Comparison of ENCODE assay signal across 12 cellular contexts in the genomic region with DNA sequence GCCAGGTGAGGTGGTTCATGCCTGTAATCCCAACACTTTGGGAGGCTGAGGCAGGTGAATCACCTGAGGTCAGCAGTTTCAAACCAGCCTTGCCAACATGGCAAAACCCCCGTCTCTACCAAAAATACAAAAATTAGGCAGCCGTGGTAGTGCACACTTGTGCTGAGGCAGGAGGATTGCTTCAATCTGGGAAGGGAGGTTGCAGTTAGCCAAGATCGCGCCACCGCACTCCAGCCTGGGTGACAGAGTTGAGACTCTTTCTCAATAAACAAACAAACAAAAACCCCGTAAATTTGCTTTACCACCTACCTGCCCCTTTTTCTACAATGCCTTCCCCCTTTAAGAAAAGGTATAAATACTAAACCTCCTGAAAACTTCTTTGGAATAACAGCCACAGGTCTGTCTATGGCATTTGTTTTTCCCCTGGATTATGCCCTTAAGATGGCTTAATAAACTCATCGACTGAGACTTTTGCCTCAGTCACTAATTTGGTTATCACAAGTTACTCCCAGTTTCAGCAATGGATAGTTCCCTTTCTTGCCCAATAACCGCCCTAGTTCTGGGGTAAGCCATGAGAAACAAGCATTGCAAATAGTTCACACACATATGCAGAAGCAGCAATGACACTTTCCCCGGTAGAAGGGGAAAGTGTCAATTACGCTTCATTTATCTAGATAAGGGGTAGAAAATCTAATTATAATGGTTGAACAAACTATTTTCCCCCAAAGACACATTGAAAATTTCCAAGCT. TPM values are rescaled to one million over a fixed set of nuclear protein-coding genes. Genes with fewer than 3 reads are reported as not detected.
DNase-seq lines count a peak whose midpoint lies in the region; ATAC-seq and TF ChIP-seq lines count a peak whose summit lies in the region.
"Had no signal": no experiment of that assay in that cellular context is flagged by ENCODE, and none has a peak within 500 bp of the region (broad histone marks: within the 10 kb centered on the region; RNA-seq: fewer than 3 reads in every experiment).

No MANE protein-coding gene starts in this region.

- H3K27ac Mint-ChIP-seq in CD4-positive, alpha-beta memory T cell = peak overlapping the region in 6 of 7 donors; percentile 7 to 79 (median 34)
- H3K27ac Mint-ChIP-seq: activated CD4-positive, alpha-beta T cell treated with anti-CD3 and anti-CD28 coated beads for 36 hours had no signal

- peaks cover 0 to 5% (median 0%) of the 10 kb centered on the region in 8 donors for H3K9me3 Mint-ChIP-seq in CD4-positive, alpha-beta memory T cell
- H3K9me3 Mint-ChIP-seq: dendritic cell treated with granulocyte-macrophage colony-stimulating factor and Interleukin-4, amounts not matched to agents 40 ng/mL and 50 ng/mL, for 4 days had no signal

- no peak overlapping the region for H3K14ac ChIP-seq in trophoblast cell (ENCODE audit: low read length)

- peak overlapping the region; percentile 35 for H2BK12ac ChIP-seq in trophoblast cell (ENCODE audit: low read length)

- CTCF ChIA-PET in CD4-positive, alpha-beta memory T cell (lab: Charles Lee; ENCODE audit: partially characterized antibody) = interaction anchor here (1.2 to 1.8 kb wide), 5 partner anchors 18 to 97 kb away, joined by 3 to 10 read pairs (median 4); no protein-coding TSS in a partner anchor
- CTCF ChIA-PET in Panc1 (lab: Charles Lee) = interaction anchor here (0.6 kb wide), 1 partner anchor 90 kb away, joined by 7 read pairs; no protein-coding TSS in a partner anchor

- no peaks in the 10 kb centered on the region for H3K27me3 ChIP-seq in CD4-positive, alpha-beta memory T cell (ENCODE audit: insufficient read depth, low read length)
- H3K27me3 ChIP-seq in Panc1 (ENCODE audit: control insufficient read depth, insufficient read depth, low read length) (no peaks in the 10 kb centered on the region), trophoblast cell (ENCODE audit: insufficient read depth, low read length) (no peaks in the 10 kb centered on the region)

- TF ChIP-seq POLR2A in lower leg skin (IDR thresholded peaks at IDR 0.05) = no peak

- H3K4me2 ChIP-seq in trophoblast cell (ENCODE audit: low read length) = no peak overlapping the region

- ATAC-seq in Panc1 = no peak
- ATAC-seq in GM18873 (IDR thresholded peaks at IDR 0.05; ENCODE audit: low FRiP score, unreplicated experiment) = no peak
- ATAC-seq: activated CD4-positive, alpha-beta T cell treated with anti-CD3 and anti-CD28 coated beads for 36 hours had no signal

- peak overlapping the region; percentile 82 for H3K18ac ChIP-seq in trophoblast cell (ENCODE audit: low read length)

- no peak for DNase-seq in CD4-positive, alpha-beta memory T cell
- DNase-seq in Panc1 (ENCODE audit: low read depth, low spot score) (no peak), fibroblast of mammary gland (ENCODE audit: low read depth) (peak; percentile 17), trophoblast cell (no peak), NCI-H2081 treated with DMSO at 0.1 percent for 48 hours (lab: John Stamatoyannopoulos, UW) (no peak), lower leg skin (ENCODE audit: low spot score in 2 of 2) (no peak), C1 segment of cervical spinal cord (lab: John Stamatoyannopoulos, UW) (no peak)
- DNase-seq: activated CD4-positive, alpha-beta T cell treated with anti-CD3 and anti-CD28 coated beads for 36 hours; NCI-H2171; posterior cingulate gyrus had no signal

- H3K4me1 ChIP-seq in CD4-positive, alpha-beta memory T cell (ENCODE audit: insufficient read depth, low read length) = peaks cover 38% of the 10 kb centered on the region
- H3K4me1 ChIP-seq in Panc1 (ENCODE audit: control insufficient read depth, insufficient read depth, low read length) (peaks cover 34% of the 10 kb centered on the region), trophoblast cell (ENCODE audit: control insufficient read depth in 1 of 2, insufficient read depth in 2 of 2, low read length in 2 of 2) (peaks cover 2 to 9% of the 10 kb centered on the region in 2 experiments)

- peak overlapping the region; percentile 32 for H2AK5ac ChIP-seq in trophoblast cell (ENCODE audit: low read length)

- H3K27me3 Mint-ChIP-seq in CD4-positive, alpha-beta memory T cell = no peaks in the 10 kb centered on the region
- H3K27me3 Mint-ChIP-seq: activated CD4-positive, alpha-beta T cell treated with anti-CD3 and anti-CD28 coated beads for 36 hours; dendritic cell treated with granulocyte-macrophage colony-stimulating factor and Interleukin-4, amounts not matched to agents 40 ng/mL and 50 ng/mL, for 4 days had no signal

- peak overlapping the region in 1 of 8 donors; percentile 64 for H3K4me3 Mint-ChIP-seq in CD4-positive, alpha-beta memory T cell
- H3K4me3 Mint-ChIP-seq: activated CD4-positive, alpha-beta T cell treated with anti-CD3 and anti-CD28 coated beads for 36 hours had no signal

- peaks cover 19 to 32% of the 10 kb centered on the region in 2 donors for H3K36me3 Mint-ChIP-seq in CD4-positive, alpha-beta memory T cell

- intact Hi-C loops in CD4-positive, alpha-beta memory T cell (cut with micrococcal nuclease) = no loop called here
- intact Hi-C loops in Panc1 (cut with micrococcal nuclease; ENCODE audit: unreplicated experiment) (no loop called here), lower leg skin (cut with DNase I; ENCODE audit: low total_unique reads) (no loop called here)

- H4K91ac ChIP-seq in trophoblast cell (ENCODE audit: low read depth, low read length) = peak overlapping the region; percentile 43

- peaks cover 43 to 86% (median 62%) of the 10 kb centered on the region in 4 donors for H3K4me1 Mint-ChIP-seq in CD4-positive, alpha-beta memory T cell

- no peaks in the 10 kb centered on the region for H3K9me3 ChIP-seq in CD4-positive, alpha-beta memory T cell (ENCODE audit: control insufficient read depth in 1 of 2, low read length in 2 of 2)
- H3K9me3 ChIP-seq in Panc1 (ENCODE audit: control insufficient read depth, insufficient read depth, low read depth, low read length) (no peaks in the 10 kb centered on the region), trophoblast cell (ENCODE audit: insufficient read depth, low read depth, low read length) (no peaks in the 10 kb centered on the region)

- no peak overlapping the region for H3K4ac ChIP-seq in trophoblast cell (ENCODE audit: low read depth, low read length)

- POLR2A ChIA-PET in CD4-positive, alpha-beta memory T cell (lab: Charles Lee; ENCODE audit: partially characterized antibody) = interaction anchor here (1.5 to 1.9 kb wide), 4 partner anchors 9 to 52 kb away, joined by 3 to 10 read pairs (median 6); partner anchors contain the start of gene SVIL
- POLR2A ChIA-PET in Panc1 (lab: Charles Lee) = no interaction called here

- H3K23ac ChIP-seq in trophoblast cell (ENCODE audit: low read length) = no peak overlapping the region

- H3K9ac ChIP-seq in trophoblast cell (ENCODE audit: low read length) = no peak overlapping the region

- H3K27ac ChIP-seq in CD4-positive, alpha-beta memory T cell (ENCODE audit: low read depth, low read length) = no peak overlapping the region
- H3K27ac ChIP-seq in Panc1 (ENCODE audit: low read length) (peak overlapping the region; percentile 77), trophoblast cell (ENCODE audit: low read depth, low read length) (no peak overlapping the region)

- TF ChIP-seq CTCF in Panc1 (IDR thresholded peaks at IDR 0.05) (no peak), fibroblast of mammary gland (conservative IDR thresholded peaks at IDR 0.05; ENCODE audit: control insufficient read depth, insufficient read depth, low read depth, low read length) (no peak), lower leg skin (IDR thresholded peaks at IDR 0.05) (no peak)

- no peak overlapping the region for H4K8ac ChIP-seq in trophoblast cell (ENCODE audit: low read depth, low read length)

- H2BK5ac ChIP-seq in trophoblast cell (ENCODE audit: low read depth, low read length, poor library complexity) = no peak overlapping the region

- no peak overlapping the region for H3K4me3 ChIP-seq in CD4-positive, alpha-beta memory T cell (ENCODE audit: low read length in 2 of 2)
- no peak overlapping the region for H3K4me3 ChIP-seq in Panc1 (ENCODE audit: low read depth in 2 of 2, low read length in 2 of 2)
- H3K4me3 ChIP-seq in fibroblast of mammary gland (ENCODE audit: control insufficient read depth, low read depth, low read length) = no peak overlapping the region
- H3K4me3 ChIP-seq in trophoblast cell (ENCODE audit: low read depth, low read length) = no peak overlapping the region
- no peak overlapping the region for H3K4me3 ChIP-seq in lower leg skin (ENCODE audit: low read depth, poor library complexity, severe bottlenecking)

- H3K36me3 ChIP-seq in CD4-positive, alpha-beta memory T cell (ENCODE audit: insufficient read depth, low read length) = no peaks in the 10 kb centered on the region
- no peaks in the 10 kb centered on the region for H3K36me3 ChIP-seq in Panc1 (ENCODE audit: control insufficient read depth, insufficient read depth, low read length)
- H3K36me3 ChIP-seq in trophoblast cell (ENCODE audit: control insufficient read depth in 1 of 2, insufficient read depth in 2 of 2, low read length in 2 of 2) = peaks cover 0 to 9% of the 10 kb centered on the region in 2 experiments

- no CpG with 5 or more reads among the region's 10 CpGs for whole genome bisulfite sequencing in trophoblast cell (ENCODE audit: extremely low coverage, insufficient coverage, insufficient read length)
- WGBS in lower leg skin, 2 donors = 88 to 89% methylated on average over 10 of the region's 10 CpGs

- no peak overlapping the region for H4K12ac ChIP-seq in trophoblast cell (ENCODE audit: low read depth, low read length)

- no peak overlapping the region for H2AFZ ChIP-seq in trophoblast cell (ENCODE audit: insufficient read depth, low read length, poor library complexity)

- no TSS peak for BruUV-seq in Panc1 (replicated peaks; lab: Mats Ljungman, UMichigan)

- no peaks in the 10 kb centered on the region for H3K79me2 ChIP-seq in trophoblast cell (ENCODE audit: control insufficient read depth, insufficient read depth, low read length, poor library complexity)

- in situ Hi-C loops in Panc1 (cut with HindIII; ENCODE audit: low pct_unique_long_range_greater_than_20kb, low sequenced_read_pairs) = no loop called here

- H3K79me1 ChIP-seq in trophoblast cell (ENCODE audit: low read length) = peaks cover 4% of the 10 kb centered on the region

- no peak overlapping the region for H2BK120ac ChIP-seq in trophoblast cell (ENCODE audit: insufficient read depth, low read length, poor library complexity)

RNA-seq across cellular contexts. Expression of gene SVIL, which starts 52.8 kb away (rescaled TPM):
- 10 to 100 TPM; 25.0 to 31.2 TPM for total RNA-seq in CD4-positive, alpha-beta memory T cell
- 10 to 100 TPM in 1 of 2 donors, 1 to 10 TPM in 1; 1.1 to 18.9 TPM for polyA plus RNA-seq in CD4-positive, alpha-beta memory T cell
- total RNA-seq in Panc1 (2021; ENCODE audit: unreplicated experiment) (72.8 TPM), lower leg skin (10 to 100 TPM; 49.0 to 91.0 (median 74.4) TPM)
- polyA plus RNA-seq in Panc1 (2012; ENCODE audit: insufficient read length) = 64.8 TPM
- polyA plus RNA-seq in trophoblast cell (2013) = 25.1 and 25.3 TPM in 2 replicates
